In genomic region chr15:87671289-87671688, GRCh38 we compare ENCODE assay signal across 1 cellular context.
TF ChIP-seq lines count a peak whose summit lies in the region.

No MANE protein-coding gene starts in this region.

TF ChIP-seq in K562, 482 proteins besides CTCF, POLR2A, EP300 and RAD21 (continued from another document and continues in another):
- TF ChIP-seq CHD7 (IDR thresholded peaks at IDR 0.05; ENCODE audit: low read depth, low read length) (no peak), NR2C2 (CRISPR knock-in tag; IDR thresholded peaks at IDR 0.05) (no peak), NR2C2 (tag; IDR thresholded peaks at IDR 0.05) (no peak), PRPF4 (IDR thresholded peaks at IDR 0.05; ENCODE audit: insufficient read depth, low read depth, low read length, poor library complexity, severe bottlenecking) (no peak), STAG1 (CRISPR knock-in tag; IDR thresholded peaks at IDR 0.05; ENCODE audit: borderline replicate concordance) (no peak), FIP1L1 (IDR thresholded peaks at IDR 0.05; ENCODE audit: low read depth, low read length, poor library complexity, severe bottlenecking) (no peak), BCOR (IDR thresholded peaks at IDR 0.05) (peak; percentile 73), RNF219 (CRISPR knock-in tag; IDR thresholded peaks at IDR 0.05) (no peak), EWSR1 (IDR thresholded peaks at IDR 0.05; ENCODE audit: borderline replicate concordance, low read depth, partially characterized antibody) (no peak), ATF3 (IDR thresholded peaks at IDR 0.05) (no peak), ATF3 (CRISPR knock-in tag; conservative IDR thresholded peaks at IDR 0.05) (no peak), PYGO2 (tag; IDR thresholded peaks at IDR 0.05) (no peak), POLR2AphosphoS5 (IDR thresholded peaks at IDR 0.05; ENCODE audit: control insufficient read depth, insufficient read depth, low read depth, low read length) (peak; percentile 95), HEY1 (CRISPR knock-in tag; IDR thresholded peaks at IDR 0.05; ENCODE audit: borderline replicate concordance) (no peak), CHD4 (IDR thresholded peaks at IDR 0.05; ENCODE audit: insufficient read depth, insufficient replicate concordance, low read depth, low read length, poor library complexity, severe bottlenecking) (no peak), STAT5B (CRISPR knock-in tag; IDR thresholded peaks at IDR 0.05) (no peak), E2F1 (CRISPR knock-in tag; IDR thresholded peaks at IDR 0.05) (no peak), ZNF77 (CRISPR knock-in tag; IDR thresholded peaks at IDR 0.05) (no peak), EP400 (IDR thresholded peaks at IDR 0.05) (no peak), RREB1 (CRISPR knock-in tag; IDR thresholded peaks at IDR 0.05) (no peak), PHB (CRISPR knock-in tag; IDR thresholded peaks at IDR 0.05) (no peak), FOXJ3 (CRISPR knock-in tag; IDR thresholded peaks at IDR 0.05) (no peak), ETV5 (CRISPR knock-in tag; IDR thresholded peaks at IDR 0.05; ENCODE audit: low read depth) (no peak), MTA2 (IDR thresholded peaks at IDR 0.05; ENCODE audit: low read depth) (peak; percentile 94), ZNF277 (CRISPR knock-in tag; IDR thresholded peaks at IDR 0.05; ENCODE audit: borderline replicate concordance) (no peak)
